In the genomic region with DNA sequence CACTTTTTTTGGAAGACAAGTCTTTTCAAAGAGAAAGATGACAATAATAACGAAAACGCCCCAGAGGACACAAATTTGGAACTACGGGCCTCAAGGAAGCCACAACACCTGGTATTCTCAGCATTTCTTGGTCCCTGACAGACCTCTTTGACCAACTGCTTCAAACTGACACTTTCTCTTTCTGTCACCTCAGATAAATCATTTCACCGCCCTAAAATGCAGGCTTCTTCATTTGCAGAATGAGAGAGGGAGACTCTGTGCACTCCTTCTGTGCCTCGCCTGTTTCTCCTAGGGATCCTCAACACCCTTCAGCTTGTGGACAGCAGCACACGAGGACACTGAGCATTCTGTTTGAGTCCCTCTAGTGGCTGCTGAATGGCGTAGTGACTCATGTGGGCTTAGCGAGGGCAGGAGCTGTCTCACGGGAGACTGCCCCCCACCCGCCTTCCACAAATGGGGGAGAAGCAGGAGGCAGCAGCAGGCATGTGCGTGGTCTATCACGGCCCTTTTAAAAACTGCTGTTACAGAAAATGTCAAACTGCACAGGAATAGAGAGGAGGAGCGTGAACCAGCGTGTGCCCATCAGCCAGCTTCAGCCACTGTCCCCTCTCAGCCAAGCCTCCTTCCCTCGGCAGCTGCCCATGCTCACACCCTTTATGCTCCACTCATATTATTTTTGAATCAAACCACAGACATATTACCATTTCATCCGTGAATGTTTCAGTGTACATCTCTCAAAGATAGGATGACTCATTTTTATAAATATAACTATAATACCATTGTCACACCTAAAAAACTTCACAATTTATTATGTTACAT, we compare ENCODE assay signal across 1 cellular context.
TF ChIP-seq lines count a peak whose summit lies in the region.

No MANE protein-coding gene starts in this region.

TF ChIP-seq in GM23338, 12 proteins besides CTCF, POLR2A, EP300 and RAD21:
- TF ChIP-seq, protein P1, sequence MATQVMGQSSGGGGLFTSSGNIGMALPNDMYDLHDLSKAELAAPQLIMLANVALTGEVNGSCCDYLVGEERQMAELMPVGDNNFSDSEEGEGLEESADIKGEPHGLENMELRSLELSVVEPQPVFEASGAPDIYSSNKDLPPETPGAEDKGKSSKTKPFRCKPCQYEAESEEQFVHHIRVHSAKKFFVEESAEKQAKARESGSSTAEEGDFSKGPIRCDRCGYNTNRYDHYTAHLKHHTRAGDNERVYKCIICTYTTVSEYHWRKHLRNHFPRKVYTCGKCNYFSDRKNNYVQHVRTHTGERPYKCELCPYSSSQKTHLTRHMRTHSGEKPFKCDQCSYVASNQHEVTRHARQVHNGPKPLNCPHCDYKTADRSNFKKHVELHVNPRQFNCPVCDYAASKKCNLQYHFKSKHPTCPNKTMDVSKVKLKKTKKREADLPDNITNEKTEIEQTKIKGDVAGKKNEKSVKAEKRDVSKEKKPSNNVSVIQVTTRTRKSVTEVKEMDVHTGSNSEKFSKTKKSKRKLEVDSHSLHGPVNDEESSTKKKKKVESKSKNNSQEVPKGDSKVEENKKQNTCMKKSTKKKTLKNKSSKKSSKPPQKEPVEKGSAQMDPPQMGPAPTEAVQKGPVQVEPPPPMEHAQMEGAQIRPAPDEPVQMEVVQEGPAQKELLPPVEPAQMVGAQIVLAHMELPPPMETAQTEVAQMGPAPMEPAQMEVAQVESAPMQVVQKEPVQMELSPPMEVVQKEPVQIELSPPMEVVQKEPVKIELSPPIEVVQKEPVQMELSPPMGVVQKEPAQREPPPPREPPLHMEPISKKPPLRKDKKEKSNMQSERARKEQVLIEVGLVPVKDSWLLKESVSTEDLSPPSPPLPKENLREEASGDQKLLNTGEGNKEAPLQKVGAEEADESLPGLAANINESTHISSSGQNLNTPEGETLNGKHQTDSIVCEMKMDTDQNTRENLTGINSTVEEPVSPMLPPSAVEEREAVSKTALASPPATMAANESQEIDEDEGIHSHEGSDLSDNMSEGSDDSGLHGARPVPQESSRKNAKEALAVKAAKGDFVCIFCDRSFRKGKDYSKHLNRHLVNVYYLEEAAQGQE (IDR thresholded peaks at IDR 0.05; ENCODE audit: unreplicated experiment), result peak; percentile 57
- TF ChIP-seq ZNF331 (CRISPR knock-in tag; IDR thresholded peaks at IDR 0.05; ENCODE audit: low read depth), result no peak
TF ChIP-seq in GM23338: peak in this region for 1.
